16 cellular contexts compared by ENCODE assay signal in the genomic region with DNA sequence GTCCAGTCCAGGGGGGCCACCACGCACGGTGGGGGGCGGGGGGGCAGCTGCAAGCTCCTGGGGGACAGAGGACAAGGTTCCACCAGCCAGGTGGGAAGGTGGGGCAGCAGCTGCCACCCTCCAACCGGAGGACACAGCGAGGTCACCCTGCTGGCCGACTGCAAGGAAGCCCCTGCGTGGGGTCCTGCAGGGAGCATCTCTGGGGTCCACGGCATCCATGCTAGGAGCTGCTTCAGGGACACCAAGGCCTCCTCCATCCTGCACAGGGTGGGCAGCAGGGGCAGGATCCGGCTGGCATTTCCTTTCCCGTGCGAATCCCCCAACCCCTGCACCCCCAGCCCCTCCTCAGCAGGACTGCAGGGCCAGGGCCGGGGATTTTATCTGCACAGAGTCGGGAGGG. TPM values are rescaled to one million over a fixed set of nuclear protein-coding genes. Genes with fewer than 3 reads are reported as not detected.
A peak's percentile ranks its signal among the peaks of the same experiment; 100 is the strongest.
DNase-seq lines count a peak whose midpoint lies in the region; ATAC-seq, FAIRE-seq and TF ChIP-seq lines count a peak whose summit lies in the region.
"Had no signal": no experiment of that assay in that cellular context is flagged by ENCODE, and none has a peak within 500 bp of the region (broad histone marks: within the 10 kb centered on the region; RNA-seq: fewer than 3 reads in every experiment).

No MANE protein-coding gene starts in this region.

- no peaks in the 10 kb centered on the region for H3K9me3 Mint-ChIP-seq in H9
- H3K9me3 Mint-ChIP-seq: CD8-positive, alpha-beta memory T cell had no signal

- H3K14ac ChIP-seq in H9 (ENCODE audit: insufficient read depth, low read length): no peak overlapping the region

- no peak overlapping the region for H3K56ac ChIP-seq in H9 (ENCODE audit: insufficient read length, low read depth, low read length)

- TF ChIP-seq RAD21 in K562 (CRISPR knock-in tag; conservative IDR thresholded peaks at IDR 0.05 in 1 of 2, IDR thresholded peaks at IDR 0.05 in 1 of 2) (no peak), liver (IDR thresholded peaks at IDR 0.05) (no peak)

- H3K4me3 Mint-ChIP-seq in H9: no peak overlapping the region

- CTCF ChIA-PET in K562 (lab: Yijun Ruan, JAX; ENCODE audit: low intra/inter-chr PET ratio): no interaction called here

- H3K79me1 ChIP-seq in H9 (ENCODE audit: insufficient read depth, low read depth, low read length, poor library complexity, severe bottlenecking): peaks cover 10% of the 10 kb centered on the region

- no peak overlapping the region for H4K5ac ChIP-seq in H9 (ENCODE audit: insufficient read length, low read depth, low read length)

- H3K9me1 ChIP-seq in K562 (ENCODE audit: control insufficient read depth, insufficient read depth, low read length): no peaks in the 10 kb centered on the region

- H3K4ac ChIP-seq in H9 (ENCODE audit: low read depth, low read length): no peak overlapping the region

- no peak overlapping the region for H2BK20ac ChIP-seq in H9 (ENCODE audit: low read depth, low read length, poor library complexity, severe bottlenecking)

- no peak for FAIRE-seq in K562 (lab: Jason Lieb, UNC)
- FAIRE-seq: A549, H1 had no signal

- H3K23me2 ChIP-seq in H9 (ENCODE audit: insufficient read length, low read depth, low read length, poor library complexity, severe bottlenecking): peaks cover 19% of the 10 kb centered on the region

- POLR2A ChIA-PET in K562 (lab: Yijun Ruan, JAX): interaction anchor here (0.6 to 1.3 kb wide), 8 partner anchors 9 to 147 kb away, joined by 3 to 6 read pairs (median 4); no protein-coding TSS in a partner anchor

- no peak for ATAC-seq in K562
- ATAC-seq: A549 had no signal

- H2AFZ ChIP-seq in H9 (ENCODE audit: low read length): no peak overlapping the region
- H2AFZ ChIP-seq in K562 (ENCODE audit: low read depth, low read length): no peak overlapping the region

- H3K9me3 ChIP-seq in H9 (ENCODE audit: control insufficient read depth, low read depth, low read length) (no peaks in the 10 kb centered on the region), K562 (replicated peaks; ENCODE audit: control insufficient read depth, insufficient read depth, low read depth, low read length) (no peaks in the 10 kb centered on the region), liver (ENCODE audit: control insufficient read depth in 4 of 4, low read length in 3 of 4) (no peaks in the 10 kb centered on the region), stomach (no peaks in the 10 kb centered on the region)
- H3K9me3 ChIP-seq: A549, Caco-2 had no signal

- H3K4me2 ChIP-seq in H9 (ENCODE audit: insufficient read depth, insufficient read length, low read length) (no peak overlapping the region), K562 (ENCODE audit: insufficient read depth, low read length) (no peak overlapping the region)
- H3K4me2 ChIP-seq: A549 had no signal

- no peak overlapping the region for H2BK15ac ChIP-seq in H9 (ENCODE audit: low read depth, low read length)

- H3K27me3 ChIP-seq in H9 (ENCODE audit: insufficient read depth, low read length) (no peaks in the 10 kb centered on the region), K562 (ENCODE audit: control insufficient read depth in 2 of 2, insufficient read depth in 2 of 2, low read length in 2 of 2) (no peaks in the 10 kb centered on the region), liver (ENCODE audit: control insufficient read depth in 4 of 4, insufficient read depth in 4 of 4, low read length in 3 of 4) (no peaks in the 10 kb centered on the region), stomach (no peaks in the 10 kb centered on the region)

- H3K36me3 ChIP-seq in K562 (ENCODE audit: control insufficient read depth, insufficient read depth, low read length) (peaks cover 37% of the 10 kb centered on the region; the same call in 2 of the 3 replicates), liver (ENCODE audit: control insufficient read depth in 4 of 4, insufficient read depth in 3 of 4, low read depth in 1 of 4, low read length in 3 of 4) (peaks cover 0 to 3% (median 0%) of the 10 kb centered on the region in 4 donors), stomach (peaks cover 0 to 24% (median 13%) of the 10 kb centered on the region in 4 donors)

- in situ Hi-C loops in K562 (cut with MboI): no loop called here

- H3K27me3 Mint-ChIP-seq in H9 (ENCODE audit: low read depth): no peaks in the 10 kb centered on the region

- peaks cover 0 to 12% (median 2%) of the 10 kb centered on the region in 3 experiments; a peak in 3 of 7 replicates for H3K36me3 Mint-ChIP-seq in H9 (ENCODE audit: insufficient read depth in 1 of 3, low read depth in 3 of 3)

- H2AK5ac ChIP-seq in H9 (ENCODE audit: insufficient read length, low read length): no peak overlapping the region

- no peak overlapping the region for H4K8ac ChIP-seq in H9 (replicated peaks; ENCODE audit: insufficient read length, low read depth, low read length)

- no peak overlapping the region for H3T11ph ChIP-seq in H9 (ENCODE audit: low read length)

- H4K20me1 ChIP-seq in H9 (ENCODE audit: control insufficient read depth, insufficient read depth, insufficient read length) (no peaks in the 10 kb centered on the region), K562 (replicated peaks; ENCODE audit: control insufficient read depth, insufficient read depth, low read length) (peaks cover 5% of the 10 kb centered on the region; the same call in 1 of the 2 replicates)

- no peak overlapping the region for H4K91ac ChIP-seq in H9 (ENCODE audit: insufficient read length, low read depth, low read length)

- no peak overlapping the region for H3K27ac Mint-ChIP-seq in H9

- no TSS peak for BruUV-seq in K562 (replicated peaks; lab: Mats Ljungman, UMichigan)

- no peak overlapping the region for H3K23ac ChIP-seq in H9 (ENCODE audit: insufficient read length, low read depth, low read length)

- H3K4me1 ChIP-seq in H9 (ENCODE audit: insufficient read depth, low read length) (no peaks in the 10 kb centered on the region; the same call in 1 of the 2 replicates), K562 (replicated peaks in 1 of 2; ENCODE audit: control insufficient read depth in 2 of 2, insufficient read depth in 2 of 2, low read length in 2 of 2) (peaks cover 50 to 74% of the 10 kb centered on the region in 2 experiments), liver (ENCODE audit: control insufficient read depth in 4 of 4, insufficient read depth in 4 of 4, low read length in 3 of 4) (peaks cover 35 to 63% (median 50%) of the 10 kb centered on the region in 4 donors), stomach (peaks cover 49 to 68% (median 67%) of the 10 kb centered on the region in 4 donors)

- no peak overlapping the region for H2BK12ac ChIP-seq in H9 (ENCODE audit: insufficient read length, low read depth, low read length)

- no CpG with 5 or more reads among the region's 13 CpGs for WGBS in H9 (ENCODE audit: extremely low coverage, insufficient read length, low lambda C conversion rate)
- 84% methylated on average over 8 of the region's 13 CpGs for WGBS in K562 (ENCODE audit: insufficient coverage, low coverage, missing lambda C conversion rate)
- 56% methylated on average over 13 of the region's 13 CpGs for WGBS in liver
- 69 to 90% (median 72%) methylated on average over 7 to 13 of the region's 13 CpGs for WGBS in stomach, 5 donors

- no peak for TF ChIP-seq POLR2A in K562 (conservative IDR thresholded peaks at IDR 0.05)
- TF ChIP-seq POLR2A in stomach (IDR thresholded peaks at IDR 0.05): no peak

- no peak overlapping the region for H3K18ac ChIP-seq in H9 (ENCODE audit: insufficient read length, low read depth, low read length)

- intact Hi-C loops in K562 (cut with micrococcal nuclease): loop anchor here (2.0 kb wide), 1 partner anchor 25 kb away; no protein-coding TSS in a partner anchor
- intact Hi-C loops in stomach (cut with DNase I; ENCODE audit: low total_unique reads): no loop called here

- H3K4me3 ChIP-seq in K562: no peak overlapping the region
- H3K4me3 ChIP-seq in liver (ENCODE audit: low read depth in 1 of 3, low read length in 3 of 3): peak overlapping the region in 1 of 3 donors; percentile 12
- H3K4me3 ChIP-seq in stomach: no peak overlapping the region
- H3K4me3 ChIP-seq: A549 had no signal

- peaks cover 9% of the 10 kb centered on the region; the same call in 1 of the 2 replicates for H3K79me2 ChIP-seq in H9 (ENCODE audit: insufficient read depth, low read length)
- H3K79me2 ChIP-seq in K562 (ENCODE audit: control insufficient read depth, insufficient read depth, low read length): peaks cover 71% of the 10 kb centered on the region

- H3K27ac ChIP-seq in H9 (ENCODE audit: insufficient read length, low read depth, low read length) (no peak overlapping the region), K562 (ENCODE audit: extremely low read depth, low read depth, low read length) (no peak overlapping the region), liver (ENCODE audit: low read depth in 1 of 2, low read length in 2 of 2) (peak overlapping the region; percentile 84 to 85), stomach (peak overlapping the region in 4 of 5 donors; percentile 95 to 97 (median 96))
- H3K27ac ChIP-seq: A549 had no signal

- H2BK5ac ChIP-seq in H9 (ENCODE audit: insufficient read length, low read length): no peak overlapping the region

- H3K4me1 Mint-ChIP-seq in H9: peaks cover 14 to 15% of the 10 kb centered on the region in 2 experiments

- TF ChIP-seq EP300 in K562 (IDR thresholded peaks at IDR 0.05; ENCODE audit: low read length) (no peak), stomach (IDR thresholded peaks at IDR 0.05) (no peak)

- DNase-seq in H9: peak; percentile 19
- DNase-seq in K562 (ENCODE audit: extremely low read depth in 1 of 4, low spot score in 3 of 4): no peak
- no peak for DNase-seq in stomach
- no peak for DNase-seq in midbrain (lab: John Stamatoyannopoulos, UW)
- no peak for DNase-seq in NCI-H510A (lab: John Stamatoyannopoulos, UW)
- DNase-seq in NCI-H510A treated with DMSO at 0.1 percent for 48 hours (lab: John Stamatoyannopoulos, UW): no peak
- DNase-seq in AG08396 (ENCODE audit: low spot score): no peak
- DNase-seq: Caco-2; CD8-positive, alpha-beta memory T cell; DMS53; GF-D8; HCEC 1CT; IMR-90 had no signal

- H3K9ac ChIP-seq in H9 (ENCODE audit: extremely low read depth, insufficient read length, low read length) (no peak overlapping the region), K562 (ENCODE audit: insufficient read depth in 1 of 2, low read depth in 2 of 2, low read length in 2 of 2) (peak overlapping the region in 1 of 2 experiments; percentile 80; a peak in 2 of 4 replicates), liver (ENCODE audit: low read depth in 1 of 2, low read length in 2 of 2) (no peak overlapping the region)

- no peak for TF ChIP-seq CTCF in H9 (conservative IDR thresholded peaks at IDR 0.05)
- TF ChIP-seq CTCF in K562 (IDR thresholded peaks at IDR 0.05 in 2 of 3, conservative IDR thresholded peaks at IDR 0.05 in 1 of 3; ENCODE audit: insufficient read depth in 2 of 3, low read depth in 1 of 3, low read length in 3 of 3): no peak
- TF ChIP-seq CTCF in liver (IDR thresholded peaks at IDR 0.05; ENCODE audit: low read depth, low read length, missing input control): no peak
- TF ChIP-seq CTCF in stomach (IDR thresholded peaks at IDR 0.05): no peak

- no peak overlapping the region for H2BK120ac ChIP-seq in H9 (ENCODE audit: low read depth, low read length, poor library complexity, severe bottlenecking)

RNA-seq across cellular contexts. Expression of a gene that starts 8.3 kb away (rescaled TPM):
- total RNA-seq in H9 (2021): 66.5 and 66.8 TPM in 2 replicates
- total RNA-seq in K562 (2011; cell fraction: chromatin; rRNA removed; ENCODE audit: low replicate concordance): 5.8 and 14.0 TPM in 2 replicates
- 11.7 and 16.7 TPM in 2 replicates for total RNA-seq in K562 (2011; cell fraction: nucleolus; rRNA removed)
- total RNA-seq in K562 (2011; cell fraction: nucleoplasm; rRNA removed): 6.4 and 7.5 TPM in 2 replicates
- total RNA-seq in K562 (2014; rRNA removed): 15.5 and 22.0 TPM in 2 replicates
- 3.4 and 3.8 TPM in 2 replicates for total RNA-seq in K562 (2014; rRNA removed; fragmentation: Illumina TruSeq; extraction: Trizol)
- 7.9 and 9.4 TPM in 2 replicates for total RNA-seq in K562 (2015; rRNA removed; fragmentation: Illumina TruSeq; extraction: Trizol)
- total RNA-seq in K562 (2021): 59.1 and 60.4 TPM in 2 replicates
- 3.7 and 4.8 TPM in 2 replicates for polyA plus RNA-seq in K562 (2011; rRNA removed)
- 7.1 and 44.8 TPM in 2 replicates for polyA plus RNA-seq in K562 (2011; cell fraction: cytosol; rRNA removed)
- polyA plus RNA-seq in K562 (2011; cell fraction: nucleus; rRNA removed): 14.2 and 29.1 TPM in 2 replicates
- polyA plus RNA-seq in K562 (2012): 20.8 and 23.7 TPM in 2 replicates
- 6.8 and 13.1 TPM in 2 replicates for polyA plus RNA-seq in K562 (2014; fragmentation: Illumina TruSeq; extraction: Trizol)
- polyA plus RNA-seq in K562 (2014; fragmentation: Nextera tagmentation; extraction: Ambion mirVana): under 1 TPM; 0.04 to 0.10 TPM
- 15.4 and 27.5 TPM in 2 replicates for polyA plus RNA-seq in K562 (2014; rRNA removed)
- polyA minus RNA-seq in K562 (2011; rRNA and poly(A)+ RNA removed): 1.0 and 1.3 TPM in 2 replicates
- polyA minus RNA-seq in K562 (2011; cell fraction: cytosol; rRNA and poly(A)+ RNA removed): 15.0 and 25.4 TPM in 2 replicates
- 5.8 and 6.6 TPM in 2 replicates for polyA minus RNA-seq in K562 (2011; cell fraction: nucleus; rRNA and poly(A)+ RNA removed)
- total RNA-seq in liver: 1 to 10 TPM; 4.4 to 7.6 TPM
- 10 to 100 TPM in 1 of 2 donors, 1 to 10 TPM in 1; 1.2 to 14.8 TPM for polyA plus RNA-seq in liver
- 10 to 100 TPM in 2 of 5 donors, 1 to 10 TPM in 2, not detected in 1; 3.5 to 31.9 (median 15.8) TPM for total RNA-seq in stomach
- polyA plus RNA-seq in stomach: 1 to 10 TPM; 5.0 to 7.6 (median 6.6) TPM

RNA-seq across cellular contexts. Expression of a gene that starts 13.7 kb away (rescaled TPM):
- total RNA-seq in H9 (2021) (47.5 and 50.3 TPM in 2 replicates), K562 (2014; rRNA removed) (135 and 157 TPM in 2 replicates), K562 (2014; rRNA removed; fragmentation: Illumina TruSeq; extraction: Trizol) (0.93 and 1.5 TPM in 2 replicates), K562 (2015; rRNA removed; fragmentation: Illumina TruSeq; extraction: Trizol) (18.9 and 26.5 TPM in 2 replicates), K562 (2021) (84.2 and 87.7 TPM in 2 replicates), liver (10 to 100 TPM; 25.4 to 28.6 TPM), stomach (100 to 1,000 TPM in 1 of 5 donors, 10 to 100 TPM in 4; 25.7 to 177 (median 33.0) TPM)
- total RNA-seq in K562 (2011; cell fraction: chromatin; rRNA removed; ENCODE audit: low replicate concordance): 29.4 and 87.9 TPM in 2 replicates
- total RNA-seq in K562 (2011; cell fraction: nucleolus; rRNA removed): 61.7 and 67.8 TPM in 2 replicates
- 40.1 and 45.4 TPM in 2 replicates for total RNA-seq in K562 (2011; cell fraction: nucleoplasm; rRNA removed)
- polyA plus RNA-seq in K562 (2011; rRNA removed) (24.6 and 45.3 TPM in 2 replicates), K562 (2014; fragmentation: Illumina TruSeq; extraction: Trizol) (3.6 and 16.9 TPM in 2 replicates), K562 (2014; fragmentation: Nextera tagmentation; extraction: Ambion mirVana) (under 1 TPM in 1 of 2 experiments, not detected in 1; 0.04 TPM), K562 (2014; rRNA removed) (95.1 and 99.0 TPM in 2 replicates), liver (10 to 100 TPM in 1 of 2 donors, 1 to 10 TPM in 1; 8.1 to 30.2 TPM), stomach (10 to 100 TPM; 73.0 to 76.3 (median 75.5) TPM)
- polyA plus RNA-seq in K562 (2011; cell fraction: cytosol; rRNA removed): 54.2 and 174 TPM in 2 replicates
- polyA plus RNA-seq in K562 (2011; cell fraction: nucleus; rRNA removed): 117 and 184 TPM in 2 replicates
- 47.5 and 74.5 TPM in 2 replicates for polyA plus RNA-seq in K562 (2012)
- polyA minus RNA-seq in K562 (2011; rRNA and poly(A)+ RNA removed): 6.9 and 11.0 TPM in 2 replicates
- 26.1 and 39.4 TPM in 2 replicates for polyA minus RNA-seq in K562 (2011; cell fraction: cytosol; rRNA and poly(A)+ RNA removed)
- 15.3 and 15.8 TPM in 2 replicates for polyA minus RNA-seq in K562 (2011; cell fraction: nucleus; rRNA and poly(A)+ RNA removed)

RNA-seq across cellular contexts. Expression of a gene that starts 23.3 kb away (rescaled TPM):
- total RNA-seq in H9 (2021): 45.6 and 56.8 TPM in 2 replicates
- total RNA-seq in K562 (2011; cell fraction: chromatin; rRNA removed; ENCODE audit: low replicate concordance): 46.7 and 163 TPM in 2 replicates
- total RNA-seq in K562 (2011; cell fraction: nucleolus; rRNA removed): 112 and 114 TPM in 2 replicates
- total RNA-seq in K562 (2011; cell fraction: nucleoplasm; rRNA removed): 55.0 and 57.6 TPM in 2 replicates
- 15.8 and 21.9 TPM in 2 replicates for total RNA-seq in K562 (2014; rRNA removed)
- total RNA-seq in K562 (2014; rRNA removed; fragmentation: Illumina TruSeq; extraction: Trizol): 3.5 and 4.5 TPM in 2 replicates
- total RNA-seq in K562 (2015; rRNA removed; fragmentation: Illumina TruSeq; extraction: Trizol): 15.8 and 20.8 TPM in 2 replicates
- total RNA-seq in K562 (2021): 52.4 and 63.3 TPM in 2 replicates
- polyA plus RNA-seq in K562 (2011; rRNA removed): 14.6 and 21.5 TPM in 2 replicates
- 17.4 and 27.3 TPM in 2 replicates for polyA plus RNA-seq in K562 (2011; cell fraction: cytosol; rRNA removed)
- 56.5 and 100 TPM in 2 replicates for polyA plus RNA-seq in K562 (2011; cell fraction: nucleus; rRNA removed)
- 37.1 and 39.8 TPM in 2 replicates for polyA plus RNA-seq in K562 (2012)
- polyA plus RNA-seq in K562 (2014; fragmentation: Illumina TruSeq; extraction: Trizol): 16.7 and 40.7 TPM in 2 replicates
- under 1 TPM; 0.04 to 0.29 TPM for polyA plus RNA-seq in K562 (2014; fragmentation: Nextera tagmentation; extraction: Ambion mirVana)
- 31.0 and 50.1 TPM in 2 replicates for polyA plus RNA-seq in K562 (2014; rRNA removed)
- polyA minus RNA-seq in K562 (2011; rRNA and poly(A)+ RNA removed): 7.4 and 11.2 TPM in 2 replicates
- 23.8 and 34.7 TPM in 2 replicates for polyA minus RNA-seq in K562 (2011; cell fraction: cytosol; rRNA and poly(A)+ RNA removed)
- polyA minus RNA-seq in K562 (2011; cell fraction: nucleus; rRNA and poly(A)+ RNA removed): 19.5 and 21.3 TPM in 2 replicates
- total RNA-seq in liver: 10 to 100 TPM in 1 of 2 donors, 1 to 10 TPM in 1; 8.3 to 11.5 TPM
- 10 to 100 TPM in 1 of 2 donors, 1 to 10 TPM in 1; 2.0 to 10.0 TPM for polyA plus RNA-seq in liver
- 100 to 1,000 TPM in 1 of 5 donors, 10 to 100 TPM in 4; 10.1 to 164 (median 25.7) TPM for total RNA-seq in stomach
- 10 to 100 TPM; 10.1 to 15.5 (median 15.2) TPM for polyA plus RNA-seq in stomach

RNA-seq across cellular contexts. Expression of a gene that starts 33.6 kb away (rescaled TPM):
- total RNA-seq in H9 (2021) (12.2 and 12.9 TPM in 2 replicates), K562 (2014; rRNA removed) (7.8 and 10.4 TPM in 2 replicates), K562 (2014; rRNA removed; fragmentation: Illumina TruSeq; extraction: Trizol) (not detected in 2 replicates), K562 (2015; rRNA removed; fragmentation: Illumina TruSeq; extraction: Trizol) (0.72 and 1.7 TPM in 2 replicates), K562 (2021) (15.1 and 15.6 TPM in 2 replicates), liver (1 to 10 TPM; 1.3 to 3.3 TPM), stomach (10 to 100 TPM in 3 of 5 donors, 1 to 10 TPM in 2; 4.2 to 75.9 (median 18.3) TPM)
- 6.3 and 20.5 TPM in 2 replicates for total RNA-seq in K562 (2011; cell fraction: chromatin; rRNA removed; ENCODE audit: low replicate concordance)
- 18.0 and 18.5 TPM in 2 replicates for total RNA-seq in K562 (2011; cell fraction: nucleolus; rRNA removed)
- total RNA-seq in K562 (2011; cell fraction: nucleoplasm; rRNA removed): 5.6 and 6.9 TPM in 2 replicates
- polyA plus RNA-seq in K562 (2011; rRNA removed) (0.67 and 1.1 TPM in 2 replicates), K562 (2014; fragmentation: Illumina TruSeq; extraction: Trizol) (0.68 TPM in 1 of 2 replicates, not detected in the other), K562 (2014; fragmentation: Nextera tagmentation; extraction: Ambion mirVana) (not detected), K562 (2014; rRNA removed) (9.2 and 10.2 TPM in 2 replicates), liver (1 to 10 TPM; 1.4 to 2.8 TPM), stomach (1 to 10 TPM; 5.5 to 6.7 (median 6.0) TPM)
- 1.1 and 11.4 TPM in 2 replicates for polyA plus RNA-seq in K562 (2011; cell fraction: cytosol; rRNA removed)
- polyA plus RNA-seq in K562 (2011; cell fraction: nucleus; rRNA removed): 3.3 and 11.9 TPM in 2 replicates
- polyA plus RNA-seq in K562 (2012): 6.8 and 6.9 TPM in 2 replicates
- polyA minus RNA-seq in K562 (2011; rRNA and poly(A)+ RNA removed): 0.18 and 0.21 TPM in 2 replicates
- polyA minus RNA-seq in K562 (2011; cell fraction: cytosol; rRNA and poly(A)+ RNA removed): 4.5 and 5.4 TPM in 2 replicates
- 2.1 and 3.4 TPM in 2 replicates for polyA minus RNA-seq in K562 (2011; cell fraction: nucleus; rRNA and poly(A)+ RNA removed)

RNA-seq across cellular contexts. Expression of a gene that starts 33.6 kb away (rescaled TPM):
- total RNA-seq in H9 (2021): 65.0 and 69.0 TPM in 2 replicates
- 53.4 and 162 TPM in 2 replicates for total RNA-seq in K562 (2011; cell fraction: chromatin; rRNA removed; ENCODE audit: low replicate concordance)
- total RNA-seq in K562 (2011; cell fraction: nucleolus; rRNA removed): 113 and 133 TPM in 2 replicates
- total RNA-seq in K562 (2011; cell fraction: nucleoplasm; rRNA removed): 92.1 and 94.1 TPM in 2 replicates
- total RNA-seq in K562 (2014; rRNA removed): 20.9 and 26.4 TPM in 2 replicates
- total RNA-seq in K562 (2014; rRNA removed; fragmentation: Illumina TruSeq; extraction: Trizol): 4.1 and 5.6 TPM in 2 replicates
- total RNA-seq in K562 (2015; rRNA removed; fragmentation: Illumina TruSeq; extraction: Trizol): 12.8 and 13.2 TPM in 2 replicates
- 40.3 and 45.9 TPM in 2 replicates for total RNA-seq in K562 (2021)
- 6.7 and 8.9 TPM in 2 replicates for polyA plus RNA-seq in K562 (2011; rRNA removed)
- 8.3 and 13.1 TPM in 2 replicates for polyA plus RNA-seq in K562 (2011; cell fraction: cytosol; rRNA removed)
- polyA plus RNA-seq in K562 (2011; cell fraction: nucleus; rRNA removed): 20.3 and 35.7 TPM in 2 replicates
- 26.7 and 53.0 TPM in 2 replicates for polyA plus RNA-seq in K562 (2012)
- polyA plus RNA-seq in K562 (2014; fragmentation: Illumina TruSeq; extraction: Trizol): 15.2 and 26.1 TPM in 2 replicates
- polyA plus RNA-seq in K562 (2014; fragmentation: Nextera tagmentation; extraction: Ambion mirVana): under 1 TPM; 0.81 to 0.89 TPM
- 17.1 and 19.3 TPM in 2 replicates for polyA plus RNA-seq in K562 (2014; rRNA removed)
- polyA minus RNA-seq in K562 (2011; rRNA and poly(A)+ RNA removed): 3.4 and 5.9 TPM in 2 replicates
- 13.0 and 23.2 TPM in 2 replicates for polyA minus RNA-seq in K562 (2011; cell fraction: cytosol; rRNA and poly(A)+ RNA removed)
- 12.0 and 13.3 TPM in 2 replicates for polyA minus RNA-seq in K562 (2011; cell fraction: nucleus; rRNA and poly(A)+ RNA removed)
- total RNA-seq in liver: 10 to 100 TPM; 16.4 to 16.8 TPM
- polyA plus RNA-seq in liver: 10 to 100 TPM; 13.0 to 22.1 TPM
- total RNA-seq in stomach: 10 to 100 TPM; 10.7 to 77.6 (median 17.9) TPM
- polyA plus RNA-seq in stomach: 10 to 100 TPM in 2 of 3 donors, 1 to 10 TPM in 1; 7.8 to 23.9 (median 19.4) TPM

Comparison
In these comparisons a context has a peak if more than half of its experiments do, and no peak if none do; other contexts are left out.
1. H3K27ac ChIP-seq: peak in liver (2 of 2) and stomach (4 of 5); none in H9 (single experiment) and K562 (single experiment).